In the genomic region with DNA sequence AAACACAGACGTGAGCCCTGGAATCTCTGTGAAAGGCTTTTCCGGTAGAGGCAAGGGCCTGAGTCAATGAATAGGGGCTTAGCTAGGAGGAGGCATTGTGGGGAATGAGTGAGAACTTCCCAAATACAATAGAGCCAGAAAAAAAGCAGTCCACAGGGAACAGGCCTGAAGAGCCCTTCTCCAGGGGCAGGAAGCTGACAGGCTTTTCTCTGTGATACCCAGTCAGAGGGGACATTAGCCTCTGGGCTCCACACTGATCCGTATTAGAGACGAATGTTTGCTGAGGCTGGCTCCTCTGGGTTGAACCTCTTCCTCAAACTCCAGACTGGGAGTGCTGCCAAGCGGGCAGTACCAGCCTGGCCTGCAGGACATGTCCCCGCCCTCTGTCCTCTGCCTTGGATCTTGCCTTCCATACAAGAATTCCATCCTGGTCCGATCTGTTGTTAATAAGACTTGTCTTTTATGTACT, we compare ENCODE assay signal across 8 cellular contexts. TPM values are rescaled to one million over a fixed set of nuclear protein-coding genes. Genes with fewer than 3 reads are reported as not detected.
DNase-seq lines count a peak whose midpoint lies in the region; ATAC-seq, FAIRE-seq and TF ChIP-seq lines count a peak whose summit lies in the region.

No MANE protein-coding gene starts in this region.

- H3K4ac ChIP-seq in mesenchymal stem cell (ENCODE audit: low read depth in 1 of 2, low read length in 2 of 2): no peak overlapping the region

- H3K9me2 ChIP-seq in MM.1S (replicated peaks; ENCODE audit: insufficient read depth, low read length): no peaks in the 10 kb centered on the region

- TF ChIP-seq CTCF in A549 (IDR thresholded peaks at IDR 0.05) (no peak), MM.1S (IDR thresholded peaks at IDR 0.05; ENCODE audit: low read length) (no peak), transverse colon (IDR thresholded peaks at IDR 0.05) (peak in 2 of 5 experiments; percentile 39 to 46)

- no peak overlapping the region for H2BK12ac ChIP-seq in mesenchymal stem cell (ENCODE audit: low read length in 2 of 2)

- peak; percentile 23 to 61 for DNase-seq in A549 (ENCODE audit: low read depth in 1 of 2, low spot score in 1 of 2)
- no peak for DNase-seq in MM.1S
- peak; percentile 65 for DNase-seq in cerebellar cortex (ENCODE audit: low spot score)
- DNase-seq in mesenchymal stem cell: no peak
- peak; percentile 87 for DNase-seq in transverse colon
- DNase-seq in HK-2 (ENCODE audit: unreplicated experiment): no peak

- CTCF ChIA-PET in A549 (lab: Yijun Ruan, JAX): interaction anchor here (0.8 to 2.0 kb wide), 5 partner anchors 12 to 392 kb away, joined by 3 to 4 read pairs (median 3); a partner anchor contains a TSS

- TF ChIP-seq POLR2A in A549 (IDR thresholded peaks at IDR 0.05; ENCODE audit: low read length) (no peak), transverse colon (IDR thresholded peaks at IDR 0.05) (no peak)

- H3K4me3 ChIP-seq in A549 (no peak overlapping the region), MM.1S (ENCODE audit: low read length) (no peak overlapping the region), mesenchymal stem cell (ENCODE audit: insufficient read depth in 1 of 2, low read depth in 1 of 2, low read length in 2 of 2) (no peak overlapping the region), transverse colon (no peak overlapping the region)

- H3K79me1 ChIP-seq in mesenchymal stem cell (replicated peaks; ENCODE audit: low read length, poor library complexity, severe bottlenecking): peaks cover 9% of the 10 kb centered on the region

- H4K20me1 ChIP-seq in MM.1S (ENCODE audit: insufficient read depth, low read length): no peaks in the 10 kb centered on the region

- no peaks in the 10 kb centered on the region for H3F3A ChIP-seq in MM.1S (ENCODE audit: insufficient read depth, low read length)

- H2AFZ ChIP-seq in MM.1S (ENCODE audit: low read length) (no peak overlapping the region), mesenchymal stem cell (ENCODE audit: low read depth, low read length) (no peak overlapping the region)

- no peak overlapping the region for H2BK120ac ChIP-seq in mesenchymal stem cell (ENCODE audit: low read depth, low read length)

- H3K14ac ChIP-seq in mesenchymal stem cell (ENCODE audit: low read length in 2 of 2): no peak overlapping the region

- H3K18ac ChIP-seq in mesenchymal stem cell (ENCODE audit: low read depth in 1 of 2, low read length in 2 of 2): peak overlapping the region in 1 of 2 experiments; percentile 33

- H3K9ac ChIP-seq in MM.1S (ENCODE audit: low read length) (no peak overlapping the region), mesenchymal stem cell (ENCODE audit: low read length) (no peak overlapping the region)

- TF ChIP-seq RAD21 in A549 (conservative IDR thresholded peaks at IDR 0.05 in 1 of 2, IDR thresholded peaks at IDR 0.05 in 1 of 2): no peak

- H2BK5ac ChIP-seq in mesenchymal stem cell (ENCODE audit: low read depth, low read length, poor library complexity, severe bottlenecking): no peak overlapping the region

- H3K27me3 ChIP-seq in MM.1S (replicated peaks; ENCODE audit: insufficient read depth, low read length): no peaks in the 10 kb centered on the region
- H3K27me3 ChIP-seq in mesenchymal stem cell (ENCODE audit: control insufficient read depth in 1 of 2, insufficient read depth in 1 of 2, low read length in 2 of 2): peaks cover 0 to 4% of the 10 kb centered on the region in 2 experiments
- no peaks in the 10 kb centered on the region for H3K27me3 ChIP-seq in transverse colon

- peak overlapping the region; percentile 35 for H2AK5ac ChIP-seq in mesenchymal stem cell (ENCODE audit: low read length, severe bottlenecking)

- in situ Hi-C loops in transverse colon (cut with MboI; ENCODE audit: low pct_ligation_motif_present in 1 of 4, low pct_unique_long_range_greater_than_20kb in 1 of 4, low sequenced_read_pairs in 3 of 4): loop anchor here in 2 of 4 donors (10.0 to 25.0 kb wide), 3 partner anchors 217 to 636 kb away; a partner anchor contains a TSS

- H3K27ac ChIP-seq in A549 (peak overlapping the region; percentile 99 to 100), MM.1S (ENCODE audit: low read length) (peak overlapping the region; percentile 61; the same call in 1 of the 2 replicates), mesenchymal stem cell (ENCODE audit: low read length, poor library complexity, severe bottlenecking) (no peak overlapping the region), transverse colon (peak overlapping the region; percentile 99 to 100 (median 100))

- no peak for FAIRE-seq in A549 (lab: Jason Lieb, UNC)

- peak overlapping the region; percentile 41 for H2BK15ac ChIP-seq in mesenchymal stem cell (ENCODE audit: low read depth, poor library complexity, severe bottlenecking)

- no peak overlapping the region for H4K91ac ChIP-seq in mesenchymal stem cell (ENCODE audit: low read length)

- intact Hi-C loops in transverse colon (cut with DNase I; ENCODE audit: low total_unique reads): loop anchor here (5.0 to 10.0 kb wide), 2 partner anchors 217 to 349 kb away; a partner anchor contains a TSS

- 34% methylated on average over 7 of the region's 7 CpGs for WGBS in A549 (ENCODE audit: missing lambda C conversion rate)
- 89% methylated on average over 5 of the region's 7 CpGs for WGBS in mesenchymal stem cell
- WGBS in transverse colon (ENCODE audit: low coverage in 1 of 2), 2 donors: 55 to 66% methylated on average over 5 to 7 of the region's 7 CpGs

- POLR2A ChIA-PET in A549 (lab: Yijun Ruan, JAX): interaction anchor here (1.1 to 1.6 kb wide), 2 partner anchors 349 to 358 kb away, joined by 3 to 8 read pairs; a partner anchor contains a TSS

- no peaks in the 10 kb centered on the region for H3K36me3 ChIP-seq in MM.1S (replicated peaks; ENCODE audit: insufficient read depth, low read length)
- H3K36me3 ChIP-seq in mesenchymal stem cell (ENCODE audit: control insufficient read depth in 1 of 2, insufficient read depth in 2 of 2, low read depth in 1 of 2, low read length in 2 of 2): peaks cover 2 to 4% of the 10 kb centered on the region in 2 experiments
- H3K36me3 ChIP-seq in transverse colon: no peaks in the 10 kb centered on the region

- H3K4me1 ChIP-seq in A549: peaks cover 25% of the 10 kb centered on the region
- peaks cover 16% of the 10 kb centered on the region for H3K4me1 ChIP-seq in MM.1S (ENCODE audit: low read length)
- peaks cover 20% of the 10 kb centered on the region for H3K4me1 ChIP-seq in mesenchymal stem cell (ENCODE audit: control insufficient read depth, insufficient read depth, low read depth, low read length)
- peaks cover 20 to 44% (median 30%) of the 10 kb centered on the region in 4 donors for H3K4me1 ChIP-seq in transverse colon

- ATAC-seq in A549: peak; percentile 13 to 38; a peak in 3 of 6 replicates
- no peak for ATAC-seq in GM19397 (IDR thresholded peaks at IDR 0.05; ENCODE audit: unreplicated experiment)
- no peak for ATAC-seq in HG03520 (IDR thresholded peaks at IDR 0.05; ENCODE audit: unreplicated experiment)

- H3K79me2 ChIP-seq in MM.1S (ENCODE audit: low read length): no peaks in the 10 kb centered on the region

- no peak for TF ChIP-seq EP300 in A549 (IDR thresholded peaks at IDR 0.05)
- TF ChIP-seq EP300 in transverse colon (IDR thresholded peaks at IDR 0.05; ENCODE audit: low read depth): no peak

- H3K4me2 ChIP-seq in A549: peak overlapping the region; percentile 83
- no peak overlapping the region for H3K4me2 ChIP-seq in MM.1S (ENCODE audit: low read depth, low read length)
- no peak overlapping the region for H3K4me2 ChIP-seq in mesenchymal stem cell (ENCODE audit: low read length, poor library complexity, severe bottlenecking)

- no peaks in the 10 kb centered on the region for H3K9me3 ChIP-seq in A549
- H3K9me3 ChIP-seq in MM.1S (replicated peaks; ENCODE audit: insufficient read depth, low read length): no peaks in the 10 kb centered on the region
- no peaks in the 10 kb centered on the region for H3K9me3 ChIP-seq in mesenchymal stem cell (ENCODE audit: control insufficient read depth, low read length)
- H3K9me3 ChIP-seq in transverse colon: no peaks in the 10 kb centered on the region

- no peak overlapping the region for H3K23ac ChIP-seq in mesenchymal stem cell (ENCODE audit: low read length in 2 of 2)

- H4K8ac ChIP-seq in mesenchymal stem cell (ENCODE audit: low read length): peak overlapping the region; percentile 48

TF ChIP-seq in A549, 52 proteins besides CTCF, POLR2A, EP300 and RAD21:
- no peak for TF ChIP-seq NR3C1 (IDR thresholded peaks at IDR 0.05)
- TF ChIP-seq, protein P1, sequence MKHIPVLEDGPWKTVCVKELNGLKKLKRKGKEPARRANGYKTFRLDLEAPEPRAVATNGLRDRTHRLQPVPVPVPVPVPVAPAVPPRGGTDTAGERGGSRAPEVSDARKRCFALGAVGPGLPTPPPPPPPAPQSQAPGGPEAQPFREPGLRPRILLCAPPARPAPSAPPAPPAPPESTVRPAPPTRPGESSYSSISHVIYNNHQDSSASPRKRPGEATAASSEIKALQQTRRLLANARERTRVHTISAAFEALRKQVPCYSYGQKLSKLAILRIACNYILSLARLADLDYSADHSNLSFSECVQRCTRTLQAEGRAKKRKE (CRISPR knock-in tag; IDR thresholded peaks at IDR 0.05; ENCODE audit: low read depth): no peak
- TF ChIP-seq RNF2 (IDR thresholded peaks at IDR 0.05; ENCODE audit: borderline replicate concordance, low read depth): no peak
- TF ChIP-seq HDAC2 (IDR thresholded peaks at IDR 0.05): no peak
- TF ChIP-seq MYC (IDR thresholded peaks at IDR 0.05; ENCODE audit: borderline replicate concordance, low read length): no peak
TF ChIP-seq in A549: peak in this region for 0.

RNA-seq across cellular contexts. Expression of a gene that starts 2.3 kb away (rescaled TPM):
- polyA plus RNA-seq in A549 (2011; rRNA removed) (7.5 and 7.6 TPM in 2 replicates), A549 (2017; fragmentation: RNase III; extraction: RNeasy Plus Mini Kit Qiagen cat#74134 plus additional on column Dnase treatment) (4.1 to 4.3 TPM (median 4.2 TPM) in 3 replicates)
- 2.5 and 2.9 TPM in 2 replicates for polyA plus RNA-seq in A549 (2012; cell fraction: cytosol; rRNA removed)
- 3.0 and 3.5 TPM in 2 replicates for polyA plus RNA-seq in A549 (2012; cell fraction: nucleus; rRNA removed)
- 3.3 and 4.3 TPM in 2 replicates for polyA minus RNA-seq in A549 (2011; rRNA and poly(A)+ RNA removed)
- polyA plus RNA-seq in mesenchymal stem cell (2013, experiment 1 of 2): 4.4 TPM
- 4.4 TPM for polyA plus RNA-seq in mesenchymal stem cell (2013, experiment 2 of 2)
- total RNA-seq in transverse colon: 10 to 100 TPM in 3 of 4 donors, 1 to 10 TPM in 1; 5.2 to 17.8 (median 13.5) TPM

RNA-seq across cellular contexts. Expression of a gene that starts 43.3 kb away (rescaled TPM):
- polyA plus RNA-seq in A549 (2011; rRNA removed): not detected in 2 replicates
- polyA plus RNA-seq in A549 (2012; cell fraction: cytosol; rRNA removed): not detected in 2 replicates
- 0.04 TPM in 1 of 2 replicates, not detected in the other for polyA plus RNA-seq in A549 (2012; cell fraction: nucleus; rRNA removed)
- not detected in 3 replicates for polyA plus RNA-seq in A549 (2017; fragmentation: RNase III; extraction: RNeasy Plus Mini Kit Qiagen cat#74134 plus additional on column Dnase treatment)
- polyA minus RNA-seq in A549 (2011; rRNA and poly(A)+ RNA removed): not detected in 2 replicates
- not detected for polyA plus RNA-seq in mesenchymal stem cell (2013, experiment 1 of 2)
- not detected for polyA plus RNA-seq in mesenchymal stem cell (2013, experiment 2 of 2)
- not detected for total RNA-seq in transverse colon

Comparison
In these comparisons a context has a peak if more than half of its experiments do, and no peak if none do; other contexts are left out.
1. ATAC-seq: peak in A549 (2 of 2); none in GM19397 (single experiment) and HG03520 (single experiment).
2. DNase-seq: peak in A549 (2 of 2), cerebellar cortex (single experiment) and transverse colon (single experiment); none in MM.1S (single experiment), mesenchymal stem cell (single experiment) and HK-2 (single experiment).